ENCODE assay signal across 8 cellular contexts in genomic region chr12:120316798-120317257, GRCh38. TPM values are rescaled to one million over a fixed set of nuclear protein-coding genes. Genes with fewer than 3 reads are reported as not detected.
DNase-seq lines count a peak whose midpoint lies in the region; ATAC-seq and TF ChIP-seq lines count a peak whose summit lies in the region.

No MANE protein-coding gene starts in this region.

- TF ChIP-seq CTCF in cardiac muscle cell (IDR thresholded peaks at IDR 0.05; ENCODE audit: low read depth, low read length) (no peak), astrocyte of the spinal cord (IDR thresholded peaks at IDR 0.05; ENCODE audit: low read depth, low read length) (no peak), right lobe of liver (IDR thresholded peaks at IDR 0.05) (no peak), transverse colon (IDR thresholded peaks at IDR 0.05) (no peak)

- no peak for TF ChIP-seq EP300 in transverse colon (IDR thresholded peaks at IDR 0.05; ENCODE audit: low read depth)

- H3K27ac ChIP-seq in cardiac muscle cell: peak overlapping the region; percentile 90
- peak overlapping the region; percentile 88 to 94 (median 90) for H3K27ac ChIP-seq in right lobe of liver
- H3K27ac ChIP-seq in transverse colon: peak overlapping the region; percentile 82 to 91 (median 88)

- DNase-seq in cardiac muscle cell (ENCODE audit: low read depth in 1 of 2, low spot score in 1 of 2): no peak
- no peak for DNase-seq in Right ventricle myocardium inferior (ENCODE audit: missing footprints)
- no peak for DNase-seq in astrocyte of the spinal cord (ENCODE audit: low read depth, low spot score)
- peak in 1 of 3 donors; percentile 55 for DNase-seq in right lobe of liver
- no peak for DNase-seq in transverse colon
- DNase-seq in activated effector memory CD4-positive, alpha-beta T cell treated with Interleukin-2 at 50 U/mL for 16 hours: no peak

- H3K36me3 ChIP-seq in cardiac muscle cell (no peaks in the 10 kb centered on the region), right lobe of liver (no peaks in the 10 kb centered on the region), transverse colon (no peaks in the 10 kb centered on the region)

- H3K4me3 ChIP-seq in cardiac muscle cell (peak overlapping the region; percentile 33), astrocyte of the spinal cord (ENCODE audit: low read depth, low read length) (peak overlapping the region; percentile 65), right lobe of liver (peak overlapping the region; percentile 47 to 65 (median 60)), transverse colon (peak overlapping the region; percentile 30 to 66 (median 54))

- 24% methylated on average over 10 of the region's 10 CpGs for WGBS in right lobe of liver (ENCODE audit: insufficient coverage, low coverage, low lambda C conversion rate, missing lambda C conversion rate)
- 35 to 39% methylated on average over 3 to 10 of the region's 10 CpGs for WGBS in transverse colon (ENCODE audit: low coverage in 1 of 2), 2 donors

- H3K27me3 ChIP-seq in cardiac muscle cell (no peaks in the 10 kb centered on the region), right lobe of liver (no peaks in the 10 kb centered on the region), transverse colon (no peaks in the 10 kb centered on the region)

- TF ChIP-seq POLR2A in right lobe of liver (IDR thresholded peaks at IDR 0.05) (no peak), transverse colon (IDR thresholded peaks at IDR 0.05) (no peak)

- H3K9me3 ChIP-seq in cardiac muscle cell (ENCODE audit: low read depth) (no peaks in the 10 kb centered on the region), right lobe of liver (no peaks in the 10 kb centered on the region), transverse colon (no peaks in the 10 kb centered on the region)

- ATAC-seq in Right ventricle myocardium inferior (no peak), right lobe of liver (peak; percentile 25 to 37 (median 32)), HG02610 (IDR thresholded peaks at IDR 0.05; ENCODE audit: unreplicated experiment) (no peak), GM21723 (IDR thresholded peaks at IDR 0.05; ENCODE audit: unreplicated experiment) (no peak)

- H3K4me1 ChIP-seq in cardiac muscle cell (ENCODE audit: low read depth): peaks cover 8% of the 10 kb centered on the region
- H3K4me1 ChIP-seq in right lobe of liver: peaks cover 0 to 31% (median 7%) of the 10 kb centered on the region in 4 donors
- peaks cover 0 to 20% (median 14%) of the 10 kb centered on the region in 4 donors for H3K4me1 ChIP-seq in transverse colon

- intact Hi-C loops in Right ventricle myocardium inferior (cut with DNase I) (no loop called here), right lobe of liver (cut with DNase I) (no loop called here), transverse colon (cut with DNase I; ENCODE audit: low total_unique reads) (no loop called here)

- in situ Hi-C loops in astrocyte of the spinal cord (cut with HindIII; ENCODE audit: low sequenced_read_pairs) (no loop called here), transverse colon (cut with MboI; ENCODE audit: low pct_ligation_motif_present in 1 of 4, low pct_unique_long_range_greater_than_20kb in 1 of 4, low sequenced_read_pairs in 3 of 4) (no loop called here)

RNA-seq across cellular contexts. Expression of gene PLA2G1B, which starts 10.8 kb away (rescaled TPM):
- not detected in 2 replicates for total RNA-seq in cardiac muscle cell
- polyA plus RNA-seq in cardiac muscle cell: not detected in 2 replicates
- not detected for total RNA-seq in Right ventricle myocardium inferior
- not detected for total RNA-seq in right lobe of liver
- total RNA-seq in transverse colon: not detected

RNA-seq across cellular contexts. Expression of gene SIRT4, which starts 14.7 kb away (rescaled TPM):
- 7.4 and 10.3 TPM in 2 replicates for total RNA-seq in cardiac muscle cell
- 6.7 and 15.8 TPM in 2 replicates for polyA plus RNA-seq in cardiac muscle cell
- total RNA-seq in Right ventricle myocardium inferior: 9.0 TPM
- total RNA-seq in right lobe of liver: 1 to 10 TPM in 5 of 6 experiments, under 1 TPM in 1; 0.56 to 4.1 (median 3.0) TPM
- total RNA-seq in transverse colon: 1 to 10 TPM in 1 of 4 donors, under 1 TPM in 1, not detected in 2; 0.95 to 1.9 TPM

RNA-seq across cellular contexts. Expression of gene RNU4-1, which starts 23.8 kb away (rescaled TPM):
- total RNA-seq in cardiac muscle cell: not detected in 2 replicates
- polyA plus RNA-seq in cardiac muscle cell: not detected in 2 replicates
- 1,499 TPM for total RNA-seq in Right ventricle myocardium inferior
- 1,000 to 10,000 TPM in 4 of 6 experiments, under 1 TPM in 1, not detected in 1; under 0.01 to 2,710 (median 2,128) TPM for total RNA-seq in right lobe of liver
- under 1 TPM in 3 of 4 donors, not detected in 1; under 0.01 TPM for total RNA-seq in transverse colon

RNA-seq across cellular contexts. Expression of gene RNU4-2, which starts 25.1 kb away (rescaled TPM):
- total RNA-seq in cardiac muscle cell: not detected in 2 replicates
- not detected in 2 replicates for polyA plus RNA-seq in cardiac muscle cell
- 12,991 TPM for total RNA-seq in Right ventricle myocardium inferior
- 1,000 to 10,000 TPM in 4 of 6 experiments, under 1 TPM in 2; under 0.01 to 8,070 (median 3,211) TPM for total RNA-seq in right lobe of liver
- under 1 TPM; under 0.01 TPM for total RNA-seq in transverse colon

RNA-seq across cellular contexts. Expression of gene PXN, which starts 51.3 kb away (rescaled TPM):
- total RNA-seq in cardiac muscle cell (43.8 and 48.6 TPM in 2 replicates), Right ventricle myocardium inferior (63.7 TPM), right lobe of liver (10 to 100 TPM; 15.1 to 32.6 (median 24.1) TPM), transverse colon (100 to 1,000 TPM; 101 to 328 (median 198) TPM)
- polyA plus RNA-seq in cardiac muscle cell: 67.9 TPM in 2 replicates

Comparison
In these comparisons a context has a peak if more than half of its experiments do, and no peak if none do; other contexts are left out.
1. ATAC-seq: peak in right lobe of liver (4 of 4); none in Right ventricle myocardium inferior (single experiment), HG02610 (single experiment) and GM21723 (single experiment).
2. Peak in every context shown above with its lines, with median percentiles within 50 percentile points of each other: H3K27ac ChIP-seq and H3K4me3 ChIP-seq.